In the genomic region with DNA sequence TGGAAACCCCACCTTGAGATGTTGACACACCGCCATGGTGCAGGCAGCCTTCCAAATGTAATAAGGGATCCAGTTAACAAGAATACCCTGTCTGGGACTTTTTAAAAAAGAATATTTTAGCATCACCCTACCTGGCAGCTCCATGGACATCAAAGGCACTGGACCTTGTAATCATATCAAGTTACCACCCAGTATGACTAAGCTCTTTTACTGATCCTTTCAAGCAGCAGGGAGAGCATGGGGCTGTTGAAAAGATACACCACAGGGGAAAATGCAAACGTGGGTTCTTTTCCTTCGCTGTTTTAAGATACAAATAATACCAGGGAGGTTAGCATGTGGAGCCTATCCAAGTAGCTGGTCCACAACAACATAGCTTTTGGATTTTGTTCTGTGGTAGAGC, we compare ENCODE assay signal across 12 cellular contexts.
DNase-seq lines count a peak whose midpoint lies in the region; ATAC-seq and TF ChIP-seq lines count a peak whose summit lies in the region.
"Had no signal": no experiment of that assay in that cellular context is flagged by ENCODE, and none has a peak within 500 bp of the region (broad histone marks: within the 10 kb centered on the region; RNA-seq: fewer than 3 reads in every experiment).

No MANE protein-coding gene starts in this region.

- DNase-seq in SK-N-SH, result no peak
- DNase-seq in NCI-H345 (lab: John Stamatoyannopoulos, UW), result peak; percentile 63
- peak; percentile 16 for DNase-seq in epithelial cell of proximal tubule (ENCODE audit: low read depth)
- no peak for DNase-seq in stomach
- DNase-seq in CD1c-positive myeloid dendritic cell (ENCODE audit: extremely low spot score), result no peak
- DNase-seq in SIG-M5 (lab: John Stamatoyannopoulos, UW), result no peak
- DNase-seq: activated naive CD4-positive, alpha-beta T cell treated with anti-CD3 and anti-CD28 coated beads, Interleukin-2, amount 10 ng/mL, durations not matched to agents 7 days and 5 days; NCI-H1105; T1000 had no signal

- H3K27ac ChIP-seq in SK-N-SH (ENCODE audit: low read depth in 2 of 2, low read length in 1 of 2), result no peak overlapping the region; a peak in 1 of 4 replicates
- H3K27ac ChIP-seq in stomach, result peak overlapping the region in 3 of 5 donors; percentile 1 to 51 (median 48)
- H3K27ac ChIP-seq: vagina had no signal

- no peak overlapping the region for H2AFZ ChIP-seq in SK-N-SH (ENCODE audit: low read depth)

- no peak overlapping the region for H3K4me2 ChIP-seq in SK-N-SH

- WGBS in SK-N-SH (ENCODE audit: low lambda C conversion rate), result 86% methylated on average over 3 of the region's 3 CpGs
- WGBS in stomach, 5 donors, result 46 to 55% (median 51%) methylated on average over 3 of the region's 3 CpGs

- H3K36me3 ChIP-seq in SK-N-SH (replicated peaks in 1 of 2; ENCODE audit: control insufficient read depth in 1 of 2, insufficient read depth in 2 of 2, low read length in 1 of 2) (peaks cover 8 to 30% of the 10 kb centered on the region in 2 experiments), stomach (peaks cover 0 to 8% (median 0%) of the 10 kb centered on the region in 4 donors)
- H3K36me3 ChIP-seq: vagina had no signal

- H3K4me3 ChIP-seq in SK-N-SH (ENCODE audit: low read depth in 2 of 2, low read length in 1 of 2) (no peak overlapping the region), epithelial cell of proximal tubule (ENCODE audit: low read depth, low read length) (no peak overlapping the region), stomach (no peak overlapping the region)
- H3K4me3 ChIP-seq: vagina had no signal

- intact Hi-C loops in stomach (cut with DNase I; ENCODE audit: low total_unique reads), result no loop called here

- H3K9me3 ChIP-seq in SK-N-SH, result no peaks in the 10 kb centered on the region
- H3K9me3 ChIP-seq in stomach, result no peaks in the 10 kb centered on the region
- H3K9me3 ChIP-seq: vagina had no signal

- H4K20me1 ChIP-seq in SK-N-SH (ENCODE audit: insufficient read depth), result no peaks in the 10 kb centered on the region

- POLR2A ChIA-PET in SK-N-SH (lab: Yijun Ruan, JAX), result no interaction called here

- H3K4me1 ChIP-seq in SK-N-SH (ENCODE audit: control insufficient read depth in 1 of 2, insufficient read depth in 2 of 2, low read depth in 1 of 2, low read length in 1 of 2), result peaks cover 0 to 4% of the 10 kb centered on the region in 2 experiments; a peak in 2 of 4 replicates
- H3K4me1 ChIP-seq in stomach, result peaks cover 11 to 52% (median 38%) of the 10 kb centered on the region in 4 donors
- H3K4me1 ChIP-seq: vagina had no signal

- H3K27me3 ChIP-seq in SK-N-SH (ENCODE audit: insufficient read depth) (no peaks in the 10 kb centered on the region), stomach (no peaks in the 10 kb centered on the region)
- H3K27me3 ChIP-seq: vagina had no signal

- H3K9me2 ChIP-seq in SK-N-SH, result no peaks in the 10 kb centered on the region

- no peak for TF ChIP-seq POLR2A in stomach (IDR thresholded peaks at IDR 0.05)

- no peak overlapping the region for H3K9ac ChIP-seq in SK-N-SH

- ATAC-seq in SK-N-SH treated with all-trans-retinoic acid at 6 μM for 48 hours (peak; percentile 40; the same call in 1 of the 3 replicates), HG03196 (IDR thresholded peaks at IDR 0.05; ENCODE audit: unreplicated experiment) (no peak)

- H3F3A ChIP-seq in SK-N-SH (replicated peaks; ENCODE audit: insufficient read depth), result no peaks in the 10 kb centered on the region

- no peak for TF ChIP-seq RAD21 in SK-N-SH (IDR thresholded peaks at IDR 0.05; ENCODE audit: low read length)

- CTCF ChIA-PET in SK-N-SH (lab: Yijun Ruan, JAX), result interaction anchor here (0.8 kb wide), 2 partner anchors 379 to 1007 kb away, joined by 3 read pairs; no protein-coding TSS in a partner anchor

- no peak for TF ChIP-seq CTCF in SK-N-SH (IDR thresholded peaks at IDR 0.05)
- TF ChIP-seq CTCF in epithelial cell of proximal tubule (conservative IDR thresholded peaks at IDR 0.05; ENCODE audit: low read depth, low read length), result no peak
- TF ChIP-seq CTCF in stomach (IDR thresholded peaks at IDR 0.05), result no peak

- no peak for TF ChIP-seq EP300 in SK-N-SH (IDR thresholded peaks at IDR 0.05; ENCODE audit: borderline replicate concordance in 1 of 2, low read depth in 1 of 2, low read length in 1 of 2)
- TF ChIP-seq EP300 in stomach (IDR thresholded peaks at IDR 0.05), result no peak

- H3K79me2 ChIP-seq in SK-N-SH (ENCODE audit: insufficient read depth), result no peaks in the 10 kb centered on the region

TF ChIP-seq in SK-N-SH treated with all-trans-retinoic acid at 6 μM for 48 hours, 23 proteins besides CTCF, POLR2A, EP300 and RAD21 (continues in another document):
- TF ChIP-seq, protein P1, sequence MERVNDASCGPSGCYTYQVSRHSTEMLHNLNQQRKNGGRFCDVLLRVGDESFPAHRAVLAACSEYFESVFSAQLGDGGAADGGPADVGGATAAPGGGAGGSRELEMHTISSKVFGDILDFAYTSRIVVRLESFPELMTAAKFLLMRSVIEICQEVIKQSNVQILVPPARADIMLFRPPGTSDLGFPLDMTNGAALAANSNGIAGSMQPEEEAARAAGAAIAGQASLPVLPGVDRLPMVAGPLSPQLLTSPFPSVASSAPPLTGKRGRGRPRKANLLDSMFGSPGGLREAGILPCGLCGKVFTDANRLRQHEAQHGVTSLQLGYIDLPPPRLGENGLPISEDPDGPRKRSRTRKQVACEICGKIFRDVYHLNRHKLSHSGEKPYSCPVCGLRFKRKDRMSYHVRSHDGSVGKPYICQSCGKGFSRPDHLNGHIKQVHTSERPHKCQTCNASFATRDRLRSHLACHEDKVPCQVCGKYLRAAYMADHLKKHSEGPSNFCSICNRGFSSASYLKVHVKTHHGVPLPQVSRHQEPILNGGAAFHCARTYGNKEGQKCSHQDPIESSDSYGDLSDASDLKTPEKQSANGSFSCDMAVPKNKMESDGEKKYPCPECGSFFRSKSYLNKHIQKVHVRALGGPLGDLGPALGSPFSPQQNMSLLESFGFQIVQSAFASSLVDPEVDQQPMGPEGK (CRISPR knock-in tag; IDR thresholded peaks at IDR 0.05; ENCODE audit: borderline replicate concordance), result no peak
- TF ChIP-seq TOX (CRISPR knock-in tag; IDR thresholded peaks at IDR 0.05; ENCODE audit: borderline replicate concordance) (no peak), CSDC2 (CRISPR knock-in tag; IDR thresholded peaks at IDR 0.05) (no peak)
- TF ChIP-seq, protein P2, sequence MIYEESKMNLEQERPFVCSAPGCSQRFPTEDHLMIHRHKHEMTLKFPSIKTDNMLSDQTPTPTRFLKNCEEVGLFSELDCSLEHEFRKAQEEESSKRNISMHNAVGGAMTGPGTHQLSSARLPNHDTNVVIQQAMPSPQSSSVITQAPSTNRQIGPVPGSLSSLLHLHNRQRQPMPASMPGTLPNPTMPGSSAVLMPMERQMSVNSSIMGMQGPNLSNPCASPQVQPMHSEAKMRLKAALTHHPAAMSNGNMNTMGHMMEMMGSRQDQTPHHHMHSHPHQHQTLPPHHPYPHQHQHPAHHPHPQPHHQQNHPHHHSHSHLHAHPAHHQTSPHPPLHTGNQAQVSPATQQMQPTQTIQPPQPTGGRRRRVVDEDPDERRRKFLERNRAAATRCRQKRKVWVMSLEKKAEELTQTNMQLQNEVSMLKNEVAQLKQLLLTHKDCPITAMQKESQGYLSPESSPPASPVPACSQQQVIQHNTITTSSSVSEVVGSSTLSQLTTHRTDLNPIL (CRISPR knock-in tag; IDR thresholded peaks at IDR 0.05; ENCODE audit: low read depth), result no peak

TF ChIP-seq in SK-N-SH, 30 proteins besides CTCF, POLR2A, EP300 and RAD21 (continues in another document):
- no peak for TF ChIP-seq RXRA (IDR thresholded peaks at IDR 0.05; ENCODE audit: borderline replicate concordance, low read depth)
- TF ChIP-seq MXI1 (IDR thresholded peaks at IDR 0.05; ENCODE audit: low read depth, low read length), result no peak
- TF ChIP-seq TAF1 (IDR thresholded peaks at IDR 0.05; ENCODE audit: borderline replicate concordance, low read depth, low read length), result no peak
- TF ChIP-seq, protein P3, sequence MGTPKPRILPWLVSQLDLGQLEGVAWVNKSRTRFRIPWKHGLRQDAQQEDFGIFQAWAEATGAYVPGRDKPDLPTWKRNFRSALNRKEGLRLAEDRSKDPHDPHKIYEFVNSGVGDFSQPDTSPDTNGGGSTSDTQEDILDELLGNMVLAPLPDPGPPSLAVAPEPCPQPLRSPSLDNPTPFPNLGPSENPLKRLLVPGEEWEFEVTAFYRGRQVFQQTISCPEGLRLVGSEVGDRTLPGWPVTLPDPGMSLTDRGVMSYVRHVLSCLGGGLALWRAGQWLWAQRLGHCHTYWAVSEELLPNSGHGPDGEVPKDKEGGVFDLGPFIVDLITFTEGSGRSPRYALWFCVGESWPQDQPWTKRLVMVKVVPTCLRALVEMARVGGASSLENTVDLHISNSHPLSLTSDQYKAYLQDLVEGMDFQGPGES (IDR thresholded peaks at IDR 0.05; ENCODE audit: low read depth, low read length), result no peak
- TF ChIP-seq FOXJ3 (CRISPR knock-in tag; IDR thresholded peaks at IDR 0.05), result no peak
- no peak for TF ChIP-seq TCF12 (IDR thresholded peaks at IDR 0.05)
- TF ChIP-seq, protein P4, sequence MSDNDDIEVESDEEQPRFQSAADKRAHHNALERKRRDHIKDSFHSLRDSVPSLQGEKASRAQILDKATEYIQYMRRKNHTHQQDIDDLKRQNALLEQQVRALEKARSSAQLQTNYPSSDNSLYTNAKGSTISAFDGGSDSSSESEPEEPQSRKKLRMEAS (IDR thresholded peaks at IDR 0.05; ENCODE audit: low read depth), result no peak
- no peak for TF ChIP-seq FOSL2 (IDR thresholded peaks at IDR 0.05; ENCODE audit: borderline replicate concordance, low read depth)
- TF ChIP-seq YY1 (IDR thresholded peaks at IDR 0.05; ENCODE audit: low read depth), result no peak
- TF ChIP-seq GATA2 (CRISPR knock-in tag; IDR thresholded peaks at IDR 0.05), result no peak
- TF ChIP-seq, protein P5, sequence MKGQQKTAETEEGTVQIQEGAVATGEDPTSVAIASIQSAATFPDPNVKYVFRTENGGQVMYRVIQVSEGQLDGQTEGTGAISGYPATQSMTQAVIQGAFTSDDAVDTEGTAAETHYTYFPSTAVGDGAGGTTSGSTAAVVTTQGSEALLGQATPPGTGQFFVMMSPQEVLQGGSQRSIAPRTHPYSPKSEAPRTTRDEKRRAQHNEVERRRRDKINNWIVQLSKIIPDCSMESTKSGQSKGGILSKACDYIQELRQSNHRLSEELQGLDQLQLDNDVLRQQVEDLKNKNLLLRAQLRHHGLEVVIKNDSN (IDR thresholded peaks at IDR 0.05; ENCODE audit: borderline replicate concordance, low read depth), result no peak
- TF ChIP-seq NFIC (IDR thresholded peaks at IDR 0.05; ENCODE audit: borderline replicate concordance), result no peak
- no peak for TF ChIP-seq ELF1 (IDR thresholded peaks at IDR 0.05)
- no peak for TF ChIP-seq JUND (IDR thresholded peaks at IDR 0.05)
- TF ChIP-seq MEF2A (IDR thresholded peaks at IDR 0.05; ENCODE audit: borderline replicate concordance, low read depth), result no peak
- no peak for TF ChIP-seq POLR2AphosphoS5 (IDR thresholded peaks at IDR 0.05; ENCODE audit: low read depth, low read length)

Comparison
In these comparisons a context has a peak if more than half of its experiments do, and no peak if none do; other contexts are left out.
1. DNase-seq: peak in NCI-H345 (single experiment) and epithelial cell of proximal tubule (single experiment); none in SK-N-SH (single experiment), stomach (single experiment), CD1c-positive myeloid dendritic cell (single experiment) and SIG-M5 (single experiment).
2. H3K27ac ChIP-seq: peak in stomach (3 of 5); none in SK-N-SH (0 of 2).